12 cellular contexts compared by ENCODE assay signal in the genomic region with DNA sequence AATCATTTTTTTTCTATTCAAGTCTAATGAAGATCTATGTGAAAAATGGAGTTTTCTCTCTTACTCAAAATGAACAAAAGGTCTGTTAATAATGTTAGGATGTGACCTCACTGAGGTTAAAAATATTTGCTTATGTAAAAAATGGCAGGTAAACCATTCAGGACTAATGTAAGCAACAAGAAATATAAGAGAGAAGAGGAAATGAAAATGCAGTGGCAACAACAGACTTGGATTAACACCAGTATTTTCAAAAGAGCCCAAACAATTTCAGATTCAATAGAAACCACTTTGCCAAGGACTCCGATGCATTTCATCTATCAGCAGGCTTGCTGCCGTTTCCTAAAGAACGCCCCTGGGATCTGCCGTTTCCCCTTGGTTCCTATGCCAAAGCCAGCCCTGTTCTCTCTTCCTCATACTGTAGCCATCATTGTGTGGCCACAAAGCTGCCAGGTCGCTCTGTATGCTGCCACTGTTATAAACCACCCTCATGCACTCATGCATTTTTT.
DNase-seq lines count a peak whose midpoint lies in the region; ATAC-seq, FAIRE-seq and TF ChIP-seq lines count a peak whose summit lies in the region.
"Had no signal": no experiment of that assay in that cellular context is flagged by ENCODE, and none has a peak within 500 bp of the region (broad histone marks: within the 10 kb centered on the region; RNA-seq: fewer than 3 reads in every experiment).

No MANE protein-coding gene starts in this region.

- H3K79me2 ChIP-seq in HepG2 (ENCODE audit: insufficient read depth, low read length) = no peaks in the 10 kb centered on the region

- no peak overlapping the region for H2BK12ac ChIP-seq in neuronal stem cell (ENCODE audit: low read length)

- H3K36me3 Mint-ChIP-seq in naive B cell = peaks cover 10 to 24% of the 10 kb centered on the region in 2 donors
- peaks cover 1 to 11% of the 10 kb centered on the region in 2 donors for H3K36me3 Mint-ChIP-seq in activated naive CD4-positive, alpha-beta T cell treated with anti-CD3 and anti-CD28 coated beads, Interleukin-2, amount 50 U/mL, for 72 hours

- ATAC-seq in GM18907 (IDR thresholded peaks at IDR 0.05; ENCODE audit: unreplicated experiment) (peak; percentile 89), GM21825 (IDR thresholded peaks at IDR 0.05; ENCODE audit: unreplicated experiment) (peak; percentile 78), HG03520 (IDR thresholded peaks at IDR 0.05; ENCODE audit: unreplicated experiment) (peak; percentile 78), naive B cell (ENCODE audit: low read depth in 2 of 2) (peak; percentile 89 to 93), HepG2 (no peak)
- no peak for ATAC-seq in activated naive CD4-positive, alpha-beta T cell treated with anti-CD3 and anti-CD28 coated beads, Interleukin-2, amount 50 U/mL, for 72 hours

- CTCF ChIA-PET in HepG2 (lab: Yijun Ruan, JAX; ENCODE audit: low intra/inter-chr PET ratio, low total read pairs) = no interaction called here

- H3K27ac Mint-ChIP-seq in naive B cell = peak overlapping the region; percentile 17 to 94 (median 52)
- no peak overlapping the region for H3K27ac Mint-ChIP-seq in activated naive CD4-positive, alpha-beta T cell treated with anti-CD3 and anti-CD28 coated beads, Interleukin-2, amount 50 U/mL, for 72 hours

- peaks cover 5 to 12% (median 9%) of the 10 kb centered on the region in 7 donors for H3K9me3 Mint-ChIP-seq in naive B cell
- peaks cover 5 to 24% of the 10 kb centered on the region in 2 donors for H3K9me3 Mint-ChIP-seq in activated naive CD4-positive, alpha-beta T cell treated with anti-CD3 and anti-CD28 coated beads, Interleukin-2, amount 50 U/mL, for 72 hours

- no peak for TF ChIP-seq RAD21 in HepG2 (CRISPR knock-in tag; IDR thresholded peaks at IDR 0.05)

- H3K4me3 Mint-ChIP-seq in naive B cell = peak overlapping the region in 5 of 8 donors; percentile 2 to 29 (median 23)

- no peaks in the 10 kb centered on the region for H4K20me1 ChIP-seq in HepG2 (ENCODE audit: insufficient read depth, low read length)

- no peak overlapping the region for H3K4me3 ChIP-seq in prostate gland
- H3K4me3 ChIP-seq in HepG2 (replicated peaks in 1 of 3; ENCODE audit: insufficient read depth in 1 of 3, low read depth in 2 of 3, low read length in 3 of 3) = no peak overlapping the region
- no peak overlapping the region for H3K4me3 ChIP-seq in neuronal stem cell (ENCODE audit: low read length in 2 of 2)

- no peak for TF ChIP-seq EP300 in HepG2 (IDR thresholded peaks at IDR 0.05; ENCODE audit: low read depth in 2 of 2, low read length in 2 of 2)
- no peak for TF ChIP-seq EP300 in HepG2 (CRISPR knock-in tag; IDR thresholded peaks at IDR 0.05; ENCODE audit: borderline replicate concordance)

- no peak overlapping the region for H2BK5ac ChIP-seq in neuronal stem cell (ENCODE audit: low read length)

- intact Hi-C loops in prostate gland (cut with DNase I) = no loop called here
- intact Hi-C loops in HepG2 (cut with micrococcal nuclease; ENCODE audit: unreplicated experiment) = no loop called here

- DNase-seq in naive B cell (peak; percentile 29), prostate gland (ENCODE audit: low spot score) (no peak), HepG2 (ENCODE audit: low spot score) (no peak), neuronal stem cell (ENCODE audit: low spot score) (no peak)
- DNase-seq in activated naive CD4-positive, alpha-beta T cell treated with anti-CD3 and anti-CD28 coated beads, Interleukin-2, amount 50 U/mL, for 72 hours (ENCODE audit: low spot score in 2 of 2) = no peak
- DNase-seq: activated gamma-delta T cell treated with Interleukin-2 at 50 U/mL for 16 hours, NCI-H524, T1000 had no signal

- in situ Hi-C loops in HepG2 (cut with HindIII; ENCODE audit: extremely low pct_ligation_motif_present, low pct_unique_long_range_greater_than_20kb) = no loop called here

- POLR2A ChIA-PET in HepG2 (lab: Yijun Ruan, JAX) = no interaction called here

- H3K23ac ChIP-seq in neuronal stem cell (ENCODE audit: low read depth, low read length, poor library complexity) = no peak overlapping the region

- no peak overlapping the region for H2AK5ac ChIP-seq in neuronal stem cell (ENCODE audit: low read depth, low read length)

- H3K9ac ChIP-seq in HepG2 (ENCODE audit: insufficient read depth, low read depth, low read length) (no peak overlapping the region), neuronal stem cell (ENCODE audit: low read depth, low read length, poor library complexity) (no peak overlapping the region)

- H3K4me2 ChIP-seq in HepG2 (ENCODE audit: low read depth, low read length) = no peak overlapping the region
- no peak overlapping the region for H3K4me2 ChIP-seq in neuronal stem cell (ENCODE audit: insufficient read depth, low read length, poor library complexity, severe bottlenecking)

- H3K14ac ChIP-seq in neuronal stem cell (ENCODE audit: low read length) = no peak overlapping the region

- H3K4ac ChIP-seq in neuronal stem cell (ENCODE audit: low read length) = no peak overlapping the region

- H2BK15ac ChIP-seq in neuronal stem cell (ENCODE audit: low read length) = no peak overlapping the region

- 60% methylated on average over 5 of the region's 5 CpGs for WGBS in prostate gland
- 22% methylated on average over 5 of the region's 5 CpGs for WGBS in HepG2 (ENCODE audit: low lambda C conversion rate)
- WGBS in neuronal stem cell (ENCODE audit: extremely low coverage in 2 of 2, insufficient read length in 2 of 2, insufficient replicate concordance in 1 of 2), 2 donors = no CpG with 5 or more reads among the region's 5 CpGs

- H3K27ac ChIP-seq in prostate gland (no peak overlapping the region), HepG2 (ENCODE audit: extremely low read length, insufficient read depth, low read length) (no peak overlapping the region), neuronal stem cell (replicated peaks; ENCODE audit: low read length) (no peak overlapping the region)
- H3K27ac ChIP-seq: neutrophil had no signal

- H4K91ac ChIP-seq in neuronal stem cell (ENCODE audit: low read depth, low read length, poor library complexity) = no peak overlapping the region

- peaks cover 19 to 22% (median 21%) of the 10 kb centered on the region in 3 donors for H3K4me1 Mint-ChIP-seq in naive B cell

- H3K4me1 ChIP-seq in prostate gland (replicated peaks) = no peaks in the 10 kb centered on the region
- peaks cover under 1% of the 10 kb centered on the region; the same call in 1 of the 2 replicates for H3K4me1 ChIP-seq in HepG2 (ENCODE audit: insufficient read depth, low read length)
- peaks cover under 1% of the 10 kb centered on the region in 2 donors for H3K4me1 ChIP-seq in neuronal stem cell (ENCODE audit: control insufficient read depth in 2 of 2, insufficient read depth in 1 of 2, low read depth in 1 of 2, low read length in 2 of 2)

- H3K36me3 ChIP-seq in prostate gland (no peaks in the 10 kb centered on the region), HepG2 (replicated peaks in 1 of 2; ENCODE audit: control insufficient read depth in 1 of 2, insufficient read depth in 2 of 2, low read length in 2 of 2) (no peaks in the 10 kb centered on the region), neuronal stem cell (replicated peaks in 1 of 2; ENCODE audit: control insufficient read depth in 2 of 2, insufficient read depth in 2 of 2, low read length in 2 of 2) (no peaks in the 10 kb centered on the region)
- H3K36me3 ChIP-seq: neutrophil had no signal

- no peak for TF ChIP-seq CTCF in prostate gland (IDR thresholded peaks at IDR 0.05)
- no peak for TF ChIP-seq CTCF in HepG2 (CRISPR knock-in tag; IDR thresholded peaks at IDR 0.05)

- FAIRE-seq in HepG2 (lab: Jason Lieb, UNC) = no peak

- H2AFZ ChIP-seq in HepG2 (ENCODE audit: low read length) (no peak overlapping the region), neuronal stem cell (ENCODE audit: low read length) (no peak overlapping the region)

- H3K18ac ChIP-seq in neuronal stem cell (ENCODE audit: low read length) = no peak overlapping the region

- no peak overlapping the region for H4K8ac ChIP-seq in neuronal stem cell (ENCODE audit: low read depth, low read length)

- no peaks in the 10 kb centered on the region for H3K27me3 ChIP-seq in prostate gland (replicated peaks; ENCODE audit: insufficient read depth)
- peaks cover 0 to 2% of the 10 kb centered on the region in 2 experiments; a peak in 2 of 5 replicates for H3K27me3 ChIP-seq in HepG2 (ENCODE audit: control insufficient read depth in 1 of 2, insufficient read depth in 2 of 2, low read length in 2 of 2)
- peaks cover 0 to 5% (median 0%) of the 10 kb centered on the region in 3 experiments for H3K27me3 ChIP-seq in neuronal stem cell (ENCODE audit: control insufficient read depth in 3 of 3, insufficient read depth in 3 of 3, low read depth in 1 of 3, low read length in 3 of 3)
- H3K27me3 ChIP-seq: neutrophil had no signal

- BruUV-seq in HepG2 (replicated peaks; lab: Mats Ljungman, UMichigan) = no TSS peak

- no peaks in the 10 kb centered on the region for H3K79me1 ChIP-seq in neuronal stem cell (ENCODE audit: low read depth, low read length)

- no peaks in the 10 kb centered on the region for H3K27me3 Mint-ChIP-seq in naive B cell

- no peak overlapping the region for H2BK120ac ChIP-seq in neuronal stem cell (ENCODE audit: low read depth, low read length)

- H3K9me3 ChIP-seq in prostate gland = no peaks in the 10 kb centered on the region
- H3K9me3 ChIP-seq in HepG2 (ENCODE audit: low read length) = peaks cover 17% of the 10 kb centered on the region
- peaks cover 4 to 13% of the 10 kb centered on the region in 2 donors for H3K9me3 ChIP-seq in neuronal stem cell (replicated peaks in 1 of 2; ENCODE audit: control insufficient read depth in 2 of 2, insufficient read depth in 1 of 2, low read depth in 1 of 2, low read length in 2 of 2)

- TF ChIP-seq POLR2A in prostate gland (IDR thresholded peaks at IDR 0.05) (no peak), HepG2 (IDR thresholded peaks at IDR 0.05; ENCODE audit: insufficient read depth in 1 of 2, low read depth in 2 of 2, low read length in 2 of 2) (no peak)

TF ChIP-seq in HepG2, 621 proteins besides CTCF, POLR2A, EP300 and RAD21:
- TF ChIP-seq ZFP36L2 (CRISPR knock-in tag; IDR thresholded peaks at IDR 0.05) = no peak
- TF ChIP-seq ZNF713 (CRISPR knock-in tag; IDR thresholded peaks at IDR 0.05) = no peak
- TF ChIP-seq ZFP90 (CRISPR knock-in tag; IDR thresholded peaks at IDR 0.05; ENCODE audit: borderline replicate concordance) = no peak
TF ChIP-seq in HepG2: peak in this region for 0.

Comparison
In these comparisons a context has a peak if more than half of its experiments do, and no peak if none do; other contexts are left out.
1. ATAC-seq: peak in GM18907 (single experiment), GM21825 (single experiment), HG03520 (single experiment) and naive B cell (2 of 2); none in HepG2 (single experiment) and activated naive CD4-positive, alpha-beta T cell treated with anti-CD3 and anti-CD28 coated beads, Interleukin-2, amount 50 U/mL, for 72 hours (0 of 2).
2. H3K27ac Mint-ChIP-seq: peak in naive B cell (6 of 6); none in activated naive CD4-positive, alpha-beta T cell treated with anti-CD3 and anti-CD28 coated beads, Interleukin-2, amount 50 U/mL, for 72 hours (0 of 2).